In genomic region chr15:40953713-40954074, GRCh38 we compare ENCODE assay signal across 8 cellular contexts. TPM values are rescaled to one million over a fixed set of nuclear protein-coding genes. Genes with fewer than 3 reads are reported as not detected.
DNase-seq lines count a peak whose midpoint lies in the region; ATAC-seq, FAIRE-seq and TF ChIP-seq lines count a peak whose summit lies in the region.

No MANE protein-coding gene starts in this region.

- H3K4me3 ChIP-seq in PC-3 (ENCODE audit: low read length): peak overlapping the region; percentile 79
- H3K4me3 ChIP-seq in esophagus squamous epithelium: peak overlapping the region; percentile 51 to 85 (median 66)
- H3K4me3 ChIP-seq in psoas muscle: peak overlapping the region; percentile 84

- WGBS in esophagus squamous epithelium, 2 donors: 7 to 8% methylated on average over 4 to 6 of the region's 17 CpGs
- 10 to 22% (median 15%) methylated on average over 17 of the region's 17 CpGs for WGBS in psoas muscle, 3 donors

- no peaks in the 10 kb centered on the region for H3K27me3 ChIP-seq in PC-3 (ENCODE audit: low read length)
- no peaks in the 10 kb centered on the region for H3K27me3 ChIP-seq in esophagus squamous epithelium
- no peaks in the 10 kb centered on the region for H3K27me3 ChIP-seq in psoas muscle (ENCODE audit: insufficient read depth in 3 of 3, low read length in 2 of 3)

- H3K9ac ChIP-seq in PC-3 (ENCODE audit: low read length): peak overlapping the region; percentile 74

- FAIRE-seq in frontal cortex (lab: Jason Lieb, UNC): no peak

- CTCF ChIA-PET in PC-3 (lab: Charles Lee): interaction anchor here (1.3 kb wide), 1 partner anchor 12 kb away, joined by 10 read pairs; no protein-coding TSS in a partner anchor

- no peaks in the 10 kb centered on the region for H3F3A ChIP-seq in PC-3 (ENCODE audit: low read length, unreplicated experiment)

- peak overlapping the region; percentile 95 for H3K4me2 ChIP-seq in PC-3 (ENCODE audit: low read length)

- H3K79me2 ChIP-seq in PC-3 (ENCODE audit: low read length): no peaks in the 10 kb centered on the region

- H3K4me1 ChIP-seq in PC-3 (ENCODE audit: insufficient read depth, low read length) (peaks cover 16% of the 10 kb centered on the region), esophagus squamous epithelium (peaks cover 6 to 49% (median 14%) of the 10 kb centered on the region in 3 donors), psoas muscle (peaks cover 53% of the 10 kb centered on the region)

- no peaks in the 10 kb centered on the region for H3K9me2 ChIP-seq in PC-3 (replicated peaks; ENCODE audit: low read length)

- TF ChIP-seq CTCF in PC-3 (conservative IDR thresholded peaks at IDR 0.05; ENCODE audit: low read depth, low read length) (no peak), esophagus squamous epithelium (IDR thresholded peaks at IDR 0.05) (no peak), psoas muscle (IDR thresholded peaks at IDR 0.05) (no peak)

- H3K9me3 ChIP-seq in PC-3 (ENCODE audit: low read length): no peaks in the 10 kb centered on the region
- no peaks in the 10 kb centered on the region for H3K9me3 ChIP-seq in esophagus squamous epithelium
- H3K9me3 ChIP-seq in psoas muscle: no peaks in the 10 kb centered on the region

- BruUV-seq in PC-3 (replicated peaks; lab: Mats Ljungman, UMichigan): TSS peak; percentile 61

- TF ChIP-seq POLR2A in esophagus squamous epithelium (IDR thresholded peaks at IDR 0.05): no peak

- H3K27ac ChIP-seq in PC-3 (ENCODE audit: low read length) (no peak overlapping the region), esophagus squamous epithelium (peak overlapping the region; percentile 38 to 79 (median 70)), psoas muscle (peak overlapping the region; percentile 86)

- POLR2A ChIA-PET in PC-3 (lab: Charles Lee; ENCODE audit: unreplicated experiment): interaction anchor here (0.5 to 0.9 kb wide), 4 partner anchors 11 to 364 kb away, joined by 3 to 17 read pairs (median 4); no protein-coding TSS in a partner anchor

- DNase-seq in PC-3 (no peak), esophagus squamous epithelium (lab: John Stamatoyannopoulos, UW) (no peak), psoas muscle (no peak), globus pallidus (ENCODE audit: low spot score) (no peak), HuH-7.5 (ENCODE audit: low spot score) (no peak), frontal cortex (ENCODE audit: low spot score in 2 of 2) (no peak)

- H2AFZ ChIP-seq in PC-3 (ENCODE audit: low read length): peak overlapping the region; percentile 89

- intact Hi-C loops in PC-3 (cut with micrococcal nuclease) (loop anchor here (1.0 to 5.0 kb wide), 2 partner anchors 44 to 47 kb away; no protein-coding TSS in a partner anchor), esophagus squamous epithelium (cut with DNase I) (no loop called here), psoas muscle (cut with DNase I) (no loop called here)

- H4K20me1 ChIP-seq in PC-3 (ENCODE audit: low read length): no peaks in the 10 kb centered on the region

- H3K36me3 ChIP-seq in PC-3 (ENCODE audit: low read depth, low read length) (no peaks in the 10 kb centered on the region), esophagus squamous epithelium (no peaks in the 10 kb centered on the region), psoas muscle (ENCODE audit: insufficient read depth in 1 of 2, low read depth in 1 of 2) (peaks cover 0 to 9% of the 10 kb centered on the region in 2 donors)

- ATAC-seq in GM18511 (IDR thresholded peaks at IDR 0.05; ENCODE audit: unreplicated experiment): peak; percentile 15
- peak; percentile 1; the same call in 1 of the 2 replicates for ATAC-seq in PC-3
- no peak for ATAC-seq in psoas muscle
- ATAC-seq in GM19397 (IDR thresholded peaks at IDR 0.05; ENCODE audit: unreplicated experiment): no peak

RNA-seq across cellular contexts. Expression of gene CHAC1, which starts 0.4 kb away (rescaled TPM):
- total RNA-seq in PC-3 (2014; rRNA removed): 6.2 and 13.3 TPM in 2 replicates
- 10 to 100 TPM in 1 of 4 donors, 1 to 10 TPM in 2, under 1 TPM in 1; 0.76 to 16.1 (median 6.4) TPM for total RNA-seq in esophagus squamous epithelium
- 100 to 1,000 TPM in 2 of 4 donors, 10 to 100 TPM in 1, 1 to 10 TPM in 1; 3.7 to 243 (median 96.3) TPM for total RNA-seq in psoas muscle
- polyA plus RNA-seq in psoas muscle: 100 to 1,000 TPM in 1 of 3 donors, 10 to 100 TPM in 2; 14.0 to 129 (median 49.0) TPM
- total RNA-seq in frontal cortex: 2.9 TPM

RNA-seq across cellular contexts. Expression of gene DLL4, which starts 24.6 kb away (rescaled TPM):
- 2.2 and 2.9 TPM in 2 replicates for total RNA-seq in PC-3 (2014; rRNA removed)
- total RNA-seq in esophagus squamous epithelium: 1 to 10 TPM in 3 of 4 donors, under 1 TPM in 1; 0.68 to 4.6 (median 1.3) TPM
- 10 to 100 TPM in 1 of 4 donors, 1 to 10 TPM in 3; 7.2 to 13.1 (median 9.2) TPM for total RNA-seq in psoas muscle
- 1 to 10 TPM; 4.0 to 6.1 (median 6.0) TPM for polyA plus RNA-seq in psoas muscle
- total RNA-seq in frontal cortex: 4.1 TPM

RNA-seq across cellular contexts. Expression of gene VPS18, which starts 59.4 kb away (rescaled TPM):
- total RNA-seq in PC-3 (2014; rRNA removed) (37.6 and 39.5 TPM in 2 replicates), esophagus squamous epithelium (10 to 100 TPM; 17.4 to 25.9 (median 20.7) TPM), psoas muscle (10 to 100 TPM in 3 of 4 donors, 1 to 10 TPM in 1; 8.1 to 20.5 (median 16.3) TPM), frontal cortex (29.8 TPM)
- polyA plus RNA-seq in psoas muscle: 10 to 100 TPM in 2 of 3 donors, 1 to 10 TPM in 1; 8.4 to 16.9 (median 12.3) TPM

Comparison
In these comparisons a context has a peak if more than half of its experiments do, and no peak if none do; other contexts are left out.
1. ATAC-seq: peak in GM18511 (single experiment) and PC-3 (single experiment); none in psoas muscle (0 of 4) and GM19397 (single experiment).
2. Peak in every context shown above with its lines, with median percentiles within 50 percentile points of each other: H3K4me3 ChIP-seq.